Comparison of ENCODE assay signal across 8 cellular contexts in genomic region chr9:101397746-101398334, GRCh38. TPM values are rescaled to one million over a fixed set of nuclear protein-coding genes. Genes with fewer than 3 reads are reported as not detected.
DNase-seq lines count a peak whose midpoint lies in the region; ATAC-seq, FAIRE-seq and TF ChIP-seq lines count a peak whose summit lies in the region.

No MANE protein-coding gene starts in this region.

- H3K36me3 ChIP-seq in keratinocyte (ENCODE audit: control insufficient read depth in 2 of 2, extremely low read depth in 1 of 2, insufficient read depth in 2 of 2, low read length in 2 of 2) = peaks cover 4 to 7% of the 10 kb centered on the region in 2 experiments

- intact Hi-C loops in activated T-helper 2 cell treated with anti-CD3 and anti-CD28 coated beads, Interferon-gamma antibody, Interleukin-2, Interleukin-4, amounts not matched to agents 10 μg/mL and 5 μg/mL and 100 μg/mL, durations not matched to agents 14 hours and 24 hours and 36 hours (cut with micrococcal nuclease) = loop anchor here (1.0 to 10.0 kb wide), 3 partner anchors 135 to 1043 kb away; partner anchors contain the start of genes RNF20 and TEX10

- peak overlapping the region; percentile 96 for H3K27ac Mint-ChIP-seq in activated T-helper 2 cell treated with anti-CD3 and anti-CD28 coated beads, Interferon-gamma antibody, Interleukin-2, Interleukin-4, amounts not matched to agents 10 μg/mL and 5 μg/mL and 100 μg/mL, durations not matched to agents 14 hours and 24 hours and 36 hours

- H3K9ac ChIP-seq in keratinocyte (ENCODE audit: control insufficient read depth, extremely low read depth, insufficient read depth, low read length) = peak overlapping the region; percentile 98

- peaks cover 10% of the 10 kb centered on the region for H3K4me1 ChIP-seq in keratinocyte (ENCODE audit: control insufficient read depth, extremely low read depth, insufficient read depth, low read length)

- no peaks in the 10 kb centered on the region for H4K20me1 ChIP-seq in keratinocyte (ENCODE audit: control insufficient read depth, extremely low read depth, insufficient read depth, low read length)

- H3K27me3 Mint-ChIP-seq in activated T-helper 2 cell treated with anti-CD3 and anti-CD28 coated beads, Interferon-gamma antibody, Interleukin-2, Interleukin-4, amounts not matched to agents 10 μg/mL and 5 μg/mL and 100 μg/mL, durations not matched to agents 14 hours and 24 hours and 36 hours (ENCODE audit: low read depth) = no peaks in the 10 kb centered on the region

- ATAC-seq in HG03135 (IDR thresholded peaks at IDR 0.05; ENCODE audit: unreplicated experiment) = peak; percentile 2

- DNase-seq in DMS153 (lab: John Stamatoyannopoulos, UW) (peak; percentile 14), DMS153 treated with DMSO at 0.1 percent for 48 hours (lab: John Stamatoyannopoulos, UW; ENCODE audit: unreplicated experiment) (no peak), keratinocyte (ENCODE audit: low read depth, low spot score) (no peak), medulla oblongata (ENCODE audit: extremely low spot score) (no peak)
- no peak for DNase-seq in activated T-helper 2 cell treated with anti-CD3 and anti-CD28 coated beads, Interferon-gamma antibody, Interleukin-2, Interleukin-4, amounts not matched to agents 10 μg/mL and 5 μg/mL and 100 μg/mL, durations not matched to agents 14 hours and 24 hours and 36 hours (ENCODE audit: low spot score)
- DNase-seq in activated CD4-positive, alpha-beta T cell treated with anti-CD3 and anti-CD28 coated beads, Interleukin-2, amount 50 U/mL, for 48 hours = no peak

- H3K9me3 ChIP-seq in keratinocyte (ENCODE audit: control insufficient read depth, low read depth, low read length) = no peaks in the 10 kb centered on the region

- H3K27ac ChIP-seq in keratinocyte (ENCODE audit: control insufficient read depth, insufficient read depth, low read length) (peak overlapping the region; percentile 98), temporal lobe (ENCODE audit: low read depth, low read length) (peak overlapping the region; percentile 54)

- peak overlapping the region; percentile 100 for H2AFZ ChIP-seq in keratinocyte (ENCODE audit: control insufficient read depth, low read length)

- H3K36me3 Mint-ChIP-seq in activated T-helper 2 cell treated with anti-CD3 and anti-CD28 coated beads, Interferon-gamma antibody, Interleukin-2, Interleukin-4, amounts not matched to agents 10 μg/mL and 5 μg/mL and 100 μg/mL, durations not matched to agents 14 hours and 24 hours and 36 hours (ENCODE audit: low read depth) = peaks cover 77% of the 10 kb centered on the region

- no peaks in the 10 kb centered on the region for H3K9me1 ChIP-seq in keratinocyte (ENCODE audit: control insufficient read depth, extremely low read depth, insufficient read depth, low read length)

- H3K4me2 ChIP-seq in keratinocyte (ENCODE audit: control insufficient read depth, extremely low read depth, insufficient read depth, low read depth, low read length) = peak overlapping the region; percentile 98

- no peaks in the 10 kb centered on the region for H3K27me3 ChIP-seq in keratinocyte (ENCODE audit: control insufficient read depth, extremely low read depth, insufficient read depth, low read length)

- H3K4me3 ChIP-seq in keratinocyte (ENCODE audit: control insufficient read depth in 2 of 3, extremely low read depth in 1 of 3, insufficient read depth in 2 of 3, low read depth in 1 of 3, low read length in 3 of 3) = peak overlapping the region; percentile 85 to 99 (median 96)

- peak overlapping the region; percentile 94 for H3K4me3 Mint-ChIP-seq in activated T-helper 2 cell treated with anti-CD3 and anti-CD28 coated beads, Interferon-gamma antibody, Interleukin-2, Interleukin-4, amounts not matched to agents 10 μg/mL and 5 μg/mL and 100 μg/mL, durations not matched to agents 14 hours and 24 hours and 36 hours (ENCODE audit: low read depth)

- H3K79me2 ChIP-seq in keratinocyte (ENCODE audit: control insufficient read depth, insufficient read depth, low read length) = peaks cover 84% of the 10 kb centered on the region

- dilution Hi-C loops in keratinocyte (cut with MboI; ENCODE audit: extremely low pct_ligation_motif_present, low sequenced_read_pairs) = no loop called here

- H3K9me3 Mint-ChIP-seq in activated T-helper 2 cell treated with anti-CD3 and anti-CD28 coated beads, Interferon-gamma antibody, Interleukin-2, Interleukin-4, amounts not matched to agents 10 μg/mL and 5 μg/mL and 100 μg/mL, durations not matched to agents 14 hours and 24 hours and 36 hours = peaks cover 43% of the 10 kb centered on the region

- FAIRE-seq in keratinocyte (lab: Jason Lieb, UNC) = no peak

- TF ChIP-seq CTCF in keratinocyte (optimal IDR thresholded peaks at IDR 0.05 in 1 of 3, IDR thresholded peaks at IDR 0.05 in 1 of 3, conservative IDR thresholded peaks at IDR 0.05 in 1 of 3; ENCODE audit: extremely low read depth in 1 of 3, insufficient read depth in 2 of 3, low read length in 3 of 3) = no peak

- H3K4me1 Mint-ChIP-seq in activated T-helper 2 cell treated with anti-CD3 and anti-CD28 coated beads, Interferon-gamma antibody, Interleukin-2, Interleukin-4, amounts not matched to agents 10 μg/mL and 5 μg/mL and 100 μg/mL, durations not matched to agents 14 hours and 24 hours and 36 hours (ENCODE audit: low read depth) = peaks cover 41% of the 10 kb centered on the region

RNA-seq across cellular contexts. Expression of gene MRPL50, which starts 0.6 kb away (rescaled TPM):
- 14.2 and 14.8 TPM in 2 replicates for total RNA-seq in activated T-helper 2 cell treated with anti-CD3 and anti-CD28 coated beads, Interferon-gamma antibody, Interleukin-2, Interleukin-4, amounts not matched to agents 10 μg/mL and 5 μg/mL and 100 μg/mL, durations not matched to agents 14 hours and 24 hours and 36 hours
- 11.0 to 24.0 TPM (median 17.4 TPM) in 3 replicates for polyA plus RNA-seq in keratinocyte
- 5.9 TPM for polyA plus RNA-seq in keratinocyte (2011; ENCODE audit: low read depth)
- 11.1 and 23.8 TPM in 2 replicates for polyA plus RNA-seq in keratinocyte (2011; cell fraction: cytosol; rRNA removed)
- polyA plus RNA-seq in keratinocyte (2011; cell fraction: nucleus; rRNA removed) = 11.2 and 13.9 TPM in 2 replicates
- 9.2 and 12.7 TPM in 2 replicates for polyA plus RNA-seq in keratinocyte (2012; ENCODE audit: low replicate concordance)
- 0.95 to 2.0 TPM (median 1.5 TPM) in 3 replicates for polyA minus RNA-seq in keratinocyte
- polyA minus RNA-seq in keratinocyte (2011; cell fraction: cytosol; rRNA and poly(A)+ RNA removed) = 0.77 TPM
- polyA minus RNA-seq in keratinocyte (2011; cell fraction: nucleus; rRNA and poly(A)+ RNA removed) = 0.63 and 2.3 TPM in 2 replicates
- total RNA-seq in temporal lobe = 39.8 TPM

RNA-seq across cellular contexts. Expression of gene ZNF189, which starts 0.8 kb away (rescaled TPM):
- 10.6 and 11.0 TPM in 2 replicates for total RNA-seq in activated T-helper 2 cell treated with anti-CD3 and anti-CD28 coated beads, Interferon-gamma antibody, Interleukin-2, Interleukin-4, amounts not matched to agents 10 μg/mL and 5 μg/mL and 100 μg/mL, durations not matched to agents 14 hours and 24 hours and 36 hours
- 4.9 to 8.7 TPM (median 5.9 TPM) in 3 replicates for polyA plus RNA-seq in keratinocyte
- polyA plus RNA-seq in keratinocyte (2011; ENCODE audit: low read depth) = 2.5 TPM
- 3.7 and 8.2 TPM in 2 replicates for polyA plus RNA-seq in keratinocyte (2011; cell fraction: cytosol; rRNA removed)
- polyA plus RNA-seq in keratinocyte (2011; cell fraction: nucleus; rRNA removed) = 12.9 and 17.1 TPM in 2 replicates
- 3.9 and 6.7 TPM in 2 replicates for polyA plus RNA-seq in keratinocyte (2012; ENCODE audit: low replicate concordance)
- 0.98 to 9.4 TPM (median 4.4 TPM) in 3 replicates for polyA minus RNA-seq in keratinocyte
- polyA minus RNA-seq in keratinocyte (2011; cell fraction: cytosol; rRNA and poly(A)+ RNA removed) = 3.6 TPM
- polyA minus RNA-seq in keratinocyte (2011; cell fraction: nucleus; rRNA and poly(A)+ RNA removed) = 5.6 and 11.0 TPM in 2 replicates
- total RNA-seq in temporal lobe = 38.1 TPM

RNA-seq across cellular contexts. Expression of gene BAAT, which starts 13.0 kb away (rescaled TPM):
- total RNA-seq in activated T-helper 2 cell treated with anti-CD3 and anti-CD28 coated beads, Interferon-gamma antibody, Interleukin-2, Interleukin-4, amounts not matched to agents 10 μg/mL and 5 μg/mL and 100 μg/mL, durations not matched to agents 14 hours and 24 hours and 36 hours = not detected in 2 replicates
- 0.02 to 0.14 TPM (median 0.08 TPM) in 3 replicates for polyA plus RNA-seq in keratinocyte
- polyA plus RNA-seq in keratinocyte (2011; ENCODE audit: low read depth) = not detected
- 0.03 and 0.06 TPM in 2 replicates for polyA plus RNA-seq in keratinocyte (2011; cell fraction: cytosol; rRNA removed)
- 0.16 and 0.22 TPM in 2 replicates for polyA plus RNA-seq in keratinocyte (2011; cell fraction: nucleus; rRNA removed)
- 0.07 and 0.16 TPM in 2 replicates for polyA plus RNA-seq in keratinocyte (2012; ENCODE audit: low replicate concordance)
- 0.26 TPM in 1 of 3 replicates, not detected in the others for polyA minus RNA-seq in keratinocyte
- polyA minus RNA-seq in keratinocyte (2011; cell fraction: cytosol; rRNA and poly(A)+ RNA removed) = not detected
- 0.54 TPM in 1 of 2 replicates, not detected in the other for polyA minus RNA-seq in keratinocyte (2011; cell fraction: nucleus; rRNA and poly(A)+ RNA removed)
- under 0.01 TPM for total RNA-seq in temporal lobe

RNA-seq across cellular contexts. Expression of gene ALDOB, which starts 37.7 kb away (rescaled TPM):
- total RNA-seq in activated T-helper 2 cell treated with anti-CD3 and anti-CD28 coated beads, Interferon-gamma antibody, Interleukin-2, Interleukin-4, amounts not matched to agents 10 μg/mL and 5 μg/mL and 100 μg/mL, durations not matched to agents 14 hours and 24 hours and 36 hours = not detected in 2 replicates
- not detected in 3 replicates for polyA plus RNA-seq in keratinocyte
- polyA plus RNA-seq in keratinocyte (2011; ENCODE audit: low read depth) = not detected
- polyA plus RNA-seq in keratinocyte (2011; cell fraction: cytosol; rRNA removed) = not detected in 2 replicates
- polyA plus RNA-seq in keratinocyte (2011; cell fraction: nucleus; rRNA removed) = not detected in 2 replicates
- polyA plus RNA-seq in keratinocyte (2012; ENCODE audit: low replicate concordance) = 0.11 TPM in 1 of 2 replicates, not detected in the other
- polyA minus RNA-seq in keratinocyte = not detected in 3 replicates
- not detected for polyA minus RNA-seq in keratinocyte (2011; cell fraction: cytosol; rRNA and poly(A)+ RNA removed)
- polyA minus RNA-seq in keratinocyte (2011; cell fraction: nucleus; rRNA and poly(A)+ RNA removed) = not detected in 2 replicates
- not detected for total RNA-seq in temporal lobe
